Comparison of ENCODE assay signal across 11 cellular contexts in the genomic region with DNA sequence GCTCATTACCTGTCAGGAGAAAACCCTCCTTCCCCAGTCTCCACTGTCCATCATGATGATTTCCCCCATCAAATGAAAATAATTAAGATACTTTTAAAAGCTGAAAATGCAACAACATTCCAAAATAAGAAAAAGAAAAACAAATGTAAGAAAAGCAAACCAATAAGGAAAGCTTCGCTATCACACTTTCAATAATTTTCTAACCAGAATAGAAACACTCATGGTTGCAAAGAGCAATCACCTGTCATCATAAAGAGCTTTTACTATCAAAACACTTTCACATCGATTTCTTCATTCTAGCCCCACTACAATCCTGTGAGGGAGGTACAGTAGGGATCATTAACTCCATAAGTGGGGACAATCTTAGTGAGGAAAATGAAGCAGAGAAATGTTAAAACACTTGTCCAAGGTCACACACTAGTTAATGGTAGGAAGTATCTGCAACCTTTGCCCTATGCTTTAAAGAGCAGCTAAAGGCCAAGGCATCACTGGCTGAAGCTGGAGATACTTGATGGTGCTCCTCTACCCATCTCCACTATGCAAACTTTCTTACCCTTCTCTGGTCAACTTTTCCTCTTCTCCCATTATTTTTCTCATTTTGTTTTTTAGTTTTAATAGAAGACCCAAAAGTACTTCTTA. TPM values are rescaled to one million over a fixed set of nuclear protein-coding genes. Genes with fewer than 3 reads are reported as not detected.
DNase-seq lines count a peak whose midpoint lies in the region; ATAC-seq and TF ChIP-seq lines count a peak whose summit lies in the region.
"Had no signal": no experiment of that assay in that cellular context is flagged by ENCODE, and none has a peak within 500 bp of the region (broad histone marks: within the 10 kb centered on the region; RNA-seq: fewer than 3 reads in every experiment).

No MANE protein-coding gene starts in this region.

- H3K36me3 ChIP-seq in ectodermal cell (ENCODE audit: control insufficient read depth, insufficient read depth, low read length) (no peaks in the 10 kb centered on the region), osteoblast (ENCODE audit: insufficient read depth, low read length) (peaks cover 13% of the 10 kb centered on the region)
- H3K36me3 ChIP-seq: ascending aorta had no signal

- no peak overlapping the region for H3K27ac Mint-ChIP-seq in activated CD4-positive, alpha-beta T cell treated with anti-CD3 and anti-CD28 coated beads, Interleukin-2, amount 10 ng/mL, durations not matched to agents 24 days and 14 days

- H3K9me3 Mint-ChIP-seq in activated CD4-positive, alpha-beta T cell treated with anti-CD3 and anti-CD28 coated beads, Interleukin-2, amount 10 ng/mL, durations not matched to agents 24 days and 14 days = no peaks in the 10 kb centered on the region

- H3K36me3 Mint-ChIP-seq in activated CD4-positive, alpha-beta T cell treated with anti-CD3 and anti-CD28 coated beads, Interleukin-2, amount 10 ng/mL, durations not matched to agents 24 days and 14 days (ENCODE audit: low read depth) = peaks cover 19% of the 10 kb centered on the region

- H3K79me2 ChIP-seq in osteoblast (ENCODE audit: insufficient read depth, low read length) = peaks cover 39% of the 10 kb centered on the region

- no peaks in the 10 kb centered on the region for H3K27me3 Mint-ChIP-seq in activated CD4-positive, alpha-beta T cell treated with anti-CD3 and anti-CD28 coated beads, Interleukin-2, amount 10 ng/mL, durations not matched to agents 24 days and 14 days

- H3K4me3 Mint-ChIP-seq in activated CD4-positive, alpha-beta T cell treated with anti-CD3 and anti-CD28 coated beads, Interleukin-2, amount 10 ng/mL, durations not matched to agents 24 days and 14 days = peak overlapping the region; percentile 4

- H3K4me1 Mint-ChIP-seq in activated CD4-positive, alpha-beta T cell treated with anti-CD3 and anti-CD28 coated beads, Interleukin-2, amount 10 ng/mL, durations not matched to agents 24 days and 14 days = peaks cover 34% of the 10 kb centered on the region

- H4K20me1 ChIP-seq in osteoblast (ENCODE audit: insufficient read depth, low read length) = peaks cover 18% of the 10 kb centered on the region

- H3K27me3 ChIP-seq in ectodermal cell (ENCODE audit: control insufficient read depth, insufficient read depth, low read length, poor library complexity, severe bottlenecking) = no peaks in the 10 kb centered on the region
- H3K27me3 ChIP-seq in osteoblast (ENCODE audit: insufficient read depth, low read length) = no peaks in the 10 kb centered on the region
- H3K27me3 ChIP-seq: ascending aorta had no signal

- no peak for ATAC-seq in GM19023 (IDR thresholded peaks at IDR 0.05; ENCODE audit: unreplicated experiment)

- H3K27ac ChIP-seq in ectodermal cell (ENCODE audit: insufficient read depth, low read depth, low read length, poor library complexity, severe bottlenecking) (no peak overlapping the region), osteoblast (ENCODE audit: low read depth, low read length) (no peak overlapping the region)
- H3K27ac ChIP-seq: ascending aorta had no signal

- H3K9me3 ChIP-seq in ectodermal cell (ENCODE audit: control insufficient read depth, low read length) (no peaks in the 10 kb centered on the region), osteoblast (ENCODE audit: low read depth, low read length) (no peaks in the 10 kb centered on the region)
- H3K9me3 ChIP-seq: ascending aorta had no signal

- DNase-seq in activated CD4-positive, alpha-beta T cell treated with anti-CD3 and anti-CD28 coated beads, Interleukin-2, amount 10 ng/mL, durations not matched to agents 24 days and 14 days = no peak
- DNase-seq in activated CD4-positive, alpha-beta T cell treated with anti-CD3 and anti-CD28 coated beads, Interleukin-2, amount 50 U/mL, for 4 hours = no peak
- DNase-seq in NCI-H187 (lab: John Stamatoyannopoulos, UW) = peak; percentile 43 to 67
- no peak for DNase-seq in osteoblast (ENCODE audit: insufficient read length, low spot score, missing footprints)
- DNase-seq in MV-4-11 (lab: John Stamatoyannopoulos, UW) = no peak
- DNase-seq in posterior cingulate gyrus = no peak
- DNase-seq: activated CD4-positive, alpha-beta T cell treated with anti-CD3 and anti-CD28 coated beads, Interleukin-2, amount 50 U/mL, for 1 hour; NCI-H524 had no signal

- intact Hi-C loops in activated CD4-positive, alpha-beta T cell treated with anti-CD3 and anti-CD28 coated beads, Interleukin-2, amount 10 ng/mL, durations not matched to agents 24 days and 14 days (cut with micrococcal nuclease) = no loop called here
- intact Hi-C loops in posterior cingulate gyrus (cut with DNase I) = loop anchor here (10.0 kb wide), 1 partner anchor 240 kb away; the partner anchor contains the start of gene MRPL11

- peak overlapping the region; percentile 44 for H3K4me2 ChIP-seq in osteoblast (ENCODE audit: insufficient read depth, low read length)

- TF ChIP-seq CTCF in osteoblast (IDR thresholded peaks at IDR 0.05; ENCODE audit: extremely low read depth, low read depth, low read length) = no peak

- no peak overlapping the region for H2AFZ ChIP-seq in osteoblast (ENCODE audit: low read length)

- peaks cover 7% of the 10 kb centered on the region for H3K4me1 ChIP-seq in ectodermal cell (ENCODE audit: control insufficient read depth, insufficient read depth, low read length)
- H3K4me1 ChIP-seq in osteoblast (ENCODE audit: insufficient read depth, low read length) = peaks cover 21% of the 10 kb centered on the region

- 95 to 100% methylated on average over 1 to 2 of the region's 2 CpGs for WGBS in ectodermal cell, 2 experiments

- H3K4me3 ChIP-seq in ectodermal cell (ENCODE audit: insufficient read depth, low read depth, low read length) (peak overlapping the region; percentile 18), osteoblast (ENCODE audit: insufficient read depth, low read length) (no peak overlapping the region)

RNA-seq across cellular contexts. Expression of gene RBM4B, which starts 2.6 kb away (rescaled TPM):
- total RNA-seq in activated CD4-positive, alpha-beta T cell treated with anti-CD3 and anti-CD28 coated beads, Interleukin-2, amount 10 ng/mL, durations not matched to agents 24 days and 14 days = 15.6 and 16.0 TPM in 2 replicates
- polyA plus RNA-seq in ectodermal cell (2013, experiment 1 of 4) = 48.5 TPM
- polyA plus RNA-seq in ectodermal cell (2013, experiment 2 of 4) = 46.7 TPM
- 41.7 TPM for polyA plus RNA-seq in ectodermal cell (2013, experiment 3 of 4)
- polyA plus RNA-seq in ectodermal cell (2013, experiment 4 of 4) = 48.1 TPM
- 19.2 and 21.8 TPM in 2 replicates for total RNA-seq in osteoblast

RNA-seq across cellular contexts. Expression of gene RBM4, which starts 36.6 kb away (rescaled TPM):
- 109 and 133 TPM in 2 replicates for total RNA-seq in activated CD4-positive, alpha-beta T cell treated with anti-CD3 and anti-CD28 coated beads, Interleukin-2, amount 10 ng/mL, durations not matched to agents 24 days and 14 days
- polyA plus RNA-seq in ectodermal cell (2013, experiment 1 of 4) = 228 TPM
- 223 TPM for polyA plus RNA-seq in ectodermal cell (2013, experiment 2 of 4)
- 188 TPM for polyA plus RNA-seq in ectodermal cell (2013, experiment 3 of 4)
- 230 TPM for polyA plus RNA-seq in ectodermal cell (2013, experiment 4 of 4)
- 80.4 and 84.0 TPM in 2 replicates for total RNA-seq in osteoblast

RNA-seq across cellular contexts. Expression of gene SPTBN2, which starts 53.9 kb away (rescaled TPM):
- 0.88 and 1.6 TPM in 2 replicates for total RNA-seq in activated CD4-positive, alpha-beta T cell treated with anti-CD3 and anti-CD28 coated beads, Interleukin-2, amount 10 ng/mL, durations not matched to agents 24 days and 14 days
- 36.8 TPM for polyA plus RNA-seq in ectodermal cell (2013, experiment 1 of 4)
- polyA plus RNA-seq in ectodermal cell (2013, experiment 2 of 4) = 48.4 TPM
- 32.4 TPM for polyA plus RNA-seq in ectodermal cell (2013, experiment 3 of 4)
- polyA plus RNA-seq in ectodermal cell (2013, experiment 4 of 4) = 41.4 TPM
- 0.88 and 2.2 TPM in 2 replicates for total RNA-seq in osteoblast

RNA-seq across cellular contexts. Expression of gene RBM14, which starts 58.7 kb away (rescaled TPM):
- total RNA-seq in activated CD4-positive, alpha-beta T cell treated with anti-CD3 and anti-CD28 coated beads, Interleukin-2, amount 10 ng/mL, durations not matched to agents 24 days and 14 days = 209 and 214 TPM in 2 replicates
- 98.4 TPM for polyA plus RNA-seq in ectodermal cell (2013, experiment 1 of 4)
- 96.9 TPM for polyA plus RNA-seq in ectodermal cell (2013, experiment 2 of 4)
- 55.0 TPM for polyA plus RNA-seq in ectodermal cell (2013, experiment 3 of 4)
- polyA plus RNA-seq in ectodermal cell (2013, experiment 4 of 4) = 59.7 TPM
- 22.4 and 25.3 TPM in 2 replicates for total RNA-seq in osteoblast

Comparison
In these comparisons a context has a peak if more than half of its experiments do, and no peak if none do; other contexts are left out.
1. DNase-seq: peak in NCI-H187 (2 of 2); none in activated CD4-positive, alpha-beta T cell treated with anti-CD3 and anti-CD28 coated beads, Interleukin-2, amount 10 ng/mL, durations not matched to agents 24 days and 14 days (single experiment), activated CD4-positive, alpha-beta T cell treated with anti-CD3 and anti-CD28 coated beads, Interleukin-2, amount 50 U/mL, for 4 hours (0 of 2), osteoblast (single experiment), MV-4-11 (single experiment) and posterior cingulate gyrus (0 of 10).